Comparison of ENCODE assay signal across 8 cellular contexts in genomic region chr11:3840289-3840869, GRCh38. TPM values are rescaled to one million over a fixed set of nuclear protein-coding genes. Genes with fewer than 3 reads are reported as not detected.
A peak's percentile ranks its signal among the peaks of the same experiment; 100 is the strongest.
DNase-seq lines count a peak whose midpoint lies in the region; ATAC-seq and TF ChIP-seq lines count a peak whose summit lies in the region.

No MANE protein-coding gene starts in this region.

- H3K27me3 Mint-ChIP-seq in WTC11 (ENCODE audit: low read depth) (peaks cover 9% of the 10 kb centered on the region), naive B cell (no peaks in the 10 kb centered on the region)
- H3K27me3 Mint-ChIP-seq in effector memory CD8-positive, alpha-beta T cell, result no peaks in the 10 kb centered on the region

- POLR2A ChIA-PET in WTC11 (lab: Charles Lee), result interaction anchor here (0.6 to 2.5 kb wide), 4 partner anchors 14 to 237 kb away, joined by 3 to 17 read pairs (median 4); partner anchors contain the start of gene STIM1

- DNase-seq in BE2C (no peak), HFF-Myc (ENCODE audit: extremely low read depth, low read depth) (no peak), WTC11 (ENCODE audit: low spot score) (no peak), naive B cell (no peak), DMS153 treated with DMSO at 0.1 percent for 48 hours (lab: John Stamatoyannopoulos, UW; ENCODE audit: unreplicated experiment) (no peak)
- DNase-seq in effector memory CD8-positive, alpha-beta T cell, result peak in 1 of 3 experiments; percentile 22

- ATAC-seq in WTC11 (peak; percentile 23), naive B cell (ENCODE audit: low read depth in 2 of 2) (no peak), GM19023 (IDR thresholded peaks at IDR 0.05; ENCODE audit: unreplicated experiment) (no peak), HG03196 (IDR thresholded peaks at IDR 0.05; ENCODE audit: unreplicated experiment) (no peak)
- ATAC-seq in effector memory CD8-positive, alpha-beta T cell (replicated peaks), result no peak

- no peaks in the 10 kb centered on the region for H3K36me3 ChIP-seq in BE2C

- no peaks in the 10 kb centered on the region for H3K9me3 ChIP-seq in BE2C

- peak overlapping the region; percentile 36; the same call in 1 of the 2 replicates for H3K27ac Mint-ChIP-seq in WTC11
- H3K27ac Mint-ChIP-seq in effector memory CD8-positive, alpha-beta T cell, result peak overlapping the region; percentile 94 to 95
- H3K27ac Mint-ChIP-seq in naive B cell, result peak overlapping the region; percentile 90 to 99 (median 98)

- no peaks in the 10 kb centered on the region for H3K4me1 ChIP-seq in BE2C

- CTCF ChIA-PET in WTC11 (lab: Charles Lee), result interaction anchor here (0.6 to 7.2 kb wide), 18 partner anchors 10 to 348 kb away, joined by 3 to 165 read pairs (median 7); partner anchors contain the start of genes NUP98, PGAP2 and STIM1

- H3K4me3 Mint-ChIP-seq in WTC11 (peak overlapping the region; percentile 82), naive B cell (peak overlapping the region; percentile 74 to 98 (median 95))
- peak overlapping the region; percentile 88 for H3K4me3 Mint-ChIP-seq in effector memory CD8-positive, alpha-beta T cell

- peaks cover 45% of the 10 kb centered on the region for H3K4me1 Mint-ChIP-seq in WTC11
- H3K4me1 Mint-ChIP-seq in effector memory CD8-positive, alpha-beta T cell (ENCODE audit: low read depth in 2 of 2), result peaks cover 37 to 44% of the 10 kb centered on the region in 2 donors
- peaks cover 42 to 60% (median 55%) of the 10 kb centered on the region in 3 donors for H3K4me1 Mint-ChIP-seq in naive B cell

- TF ChIP-seq CTCF in BE2C (IDR thresholded peaks at IDR 0.05; ENCODE audit: low read depth, low read length) (no peak), HFF-Myc (IDR thresholded peaks at IDR 0.05; ENCODE audit: low read depth, low read length, missing control alignments) (no peak), WTC11 (IDR thresholded peaks at IDR 0.05) (no peak)

- peak overlapping the region; percentile 65 for H3K4me3 ChIP-seq in BE2C (ENCODE audit: low read depth, low read length)
- peak overlapping the region; percentile 81 for H3K4me3 ChIP-seq in HFF-Myc (replicated peaks; ENCODE audit: low read depth, low read length)

- H3K9me3 Mint-ChIP-seq in WTC11 (no peaks in the 10 kb centered on the region), naive B cell (no peaks in the 10 kb centered on the region)
- H3K9me3 Mint-ChIP-seq in effector memory CD8-positive, alpha-beta T cell, result no peaks in the 10 kb centered on the region

- no peaks in the 10 kb centered on the region for H3K27me3 ChIP-seq in BE2C

- H3K36me3 Mint-ChIP-seq in WTC11, result no peaks in the 10 kb centered on the region
- H3K36me3 Mint-ChIP-seq in effector memory CD8-positive, alpha-beta T cell (ENCODE audit: insufficient read depth), result peaks cover 57% of the 10 kb centered on the region
- H3K36me3 Mint-ChIP-seq in naive B cell, result peaks cover 0 to 5% of the 10 kb centered on the region in 2 donors

TF ChIP-seq in WTC11, 78 proteins besides CTCF, POLR2A, EP300 and RAD21 (continues in another document):
- TF ChIP-seq ZNF219 (CRISPR knock-in tag; IDR thresholded peaks at IDR 0.05; ENCODE audit: borderline replicate concordance) (no peak), E2F5 (CRISPR knock-in tag; IDR thresholded peaks at IDR 0.05) (no peak), NR2C2 (CRISPR knock-in tag; IDR thresholded peaks at IDR 0.05) (no peak), ZNF317 (CRISPR knock-in tag; IDR thresholded peaks at IDR 0.05; ENCODE audit: borderline replicate concordance, low read depth) (no peak), KAT7 (CRISPR knock-in tag; IDR thresholded peaks at IDR 0.05; ENCODE audit: borderline replicate concordance) (no peak), ZBTB21 (CRISPR knock-in tag; IDR thresholded peaks at IDR 0.05; ENCODE audit: borderline replicate concordance) (no peak), RORB (CRISPR knock-in tag; IDR thresholded peaks at IDR 0.05) (no peak), ARID4B (CRISPR knock-in tag; IDR thresholded peaks at IDR 0.05; ENCODE audit: borderline replicate concordance) (peak; percentile 11; the same call in 1 of the 2 replicates), TEAD4 (CRISPR knock-in tag; IDR thresholded peaks at IDR 0.05) (no peak), ZNF232 (CRISPR knock-in tag; IDR thresholded peaks at IDR 0.05) (no peak), PRRX2 (CRISPR knock-in tag; IDR thresholded peaks at IDR 0.05) (no peak), FOXP1 (CRISPR knock-in tag; IDR thresholded peaks at IDR 0.05; ENCODE audit: borderline replicate concordance) (0 out of 2 replicates have a peak, but pooled peaks have one; percentile 4)
- TF ChIP-seq, protein P1, sequence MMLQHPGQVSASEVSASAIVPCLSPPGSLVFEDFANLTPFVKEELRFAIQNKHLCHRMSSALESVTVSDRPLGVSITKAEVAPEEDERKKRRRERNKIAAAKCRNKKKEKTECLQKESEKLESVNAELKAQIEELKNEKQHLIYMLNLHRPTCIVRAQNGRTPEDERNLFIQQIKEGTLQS (CRISPR knock-in tag; conservative IDR thresholded peaks at IDR 0.05), result no peak
- TF ChIP-seq, protein P2, sequence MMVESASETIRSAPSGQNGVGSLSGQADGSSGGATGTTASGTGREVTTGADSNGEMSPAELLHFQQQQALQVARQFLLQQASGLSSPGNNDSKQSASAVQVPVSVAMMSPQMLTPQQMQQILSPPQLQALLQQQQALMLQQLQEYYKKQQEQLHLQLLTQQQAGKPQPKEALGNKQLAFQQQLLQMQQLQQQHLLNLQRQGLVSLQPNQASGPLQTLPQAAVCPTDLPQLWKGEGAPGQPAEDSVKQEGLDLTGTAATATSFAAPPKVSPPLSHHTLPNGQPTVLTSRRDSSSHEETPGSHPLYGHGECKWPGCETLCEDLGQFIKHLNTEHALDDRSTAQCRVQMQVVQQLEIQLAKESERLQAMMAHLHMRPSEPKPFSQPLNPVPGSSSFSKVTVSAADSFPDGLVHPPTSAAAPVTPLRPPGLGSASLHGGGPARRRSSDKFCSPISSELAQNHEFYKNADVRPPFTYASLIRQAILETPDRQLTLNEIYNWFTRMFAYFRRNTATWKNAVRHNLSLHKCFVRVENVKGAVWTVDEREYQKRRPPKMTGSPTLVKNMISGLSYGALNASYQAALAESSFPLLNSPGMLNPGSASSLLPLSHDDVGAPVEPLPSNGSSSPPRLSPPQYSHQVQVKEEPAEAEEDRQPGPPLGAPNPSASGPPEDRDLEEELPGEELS (CRISPR knock-in tag; IDR thresholded peaks at IDR 0.05), result no peak

RNA-seq across cellular contexts. Expression of gene RHOG, which starts 0.4 kb away (rescaled TPM):
- polyA plus RNA-seq in BE2C (2012; ENCODE audit: insufficient read depth, insufficient read length, low read depth), result 130 TPM
- 28.8 to 33.6 TPM (median 28.8 TPM) in 3 replicates for total RNA-seq in WTC11 (2021)
- 100 to 1,000 TPM in 5 of 6 donors, 10 to 100 TPM in 1; 88.9 to 144 (median 117) TPM for polyA plus RNA-seq in naive B cell (ENCODE audit: low read depth in 6 of 6)

RNA-seq across cellular contexts. Expression of gene STIM1, which starts 15.1 kb away (rescaled TPM):
- polyA plus RNA-seq in BE2C (2012; ENCODE audit: insufficient read depth, insufficient read length, low read depth), result 29.2 TPM
- total RNA-seq in WTC11 (2021), result 17.0 to 18.0 TPM (median 17.4 TPM) in 3 replicates
- polyA plus RNA-seq in naive B cell (ENCODE audit: low read depth in 6 of 6), result 10 to 100 TPM; 29.1 to 51.9 (median 35.0) TPM

RNA-seq across cellular contexts. Expression of gene PGAP2, which starts 32.0 kb away (rescaled TPM):
- polyA plus RNA-seq in BE2C (2012; ENCODE audit: insufficient read depth, insufficient read length, low read depth), result 9.8 TPM
- total RNA-seq in WTC11 (2021), result 38.2 to 43.0 TPM (median 40.7 TPM) in 3 replicates
- polyA plus RNA-seq in naive B cell (ENCODE audit: low read depth in 6 of 6), result 10 to 100 TPM; 16.6 to 29.1 (median 19.3) TPM

RNA-seq across cellular contexts. Expression of gene NUP98, which starts 43.0 kb away (rescaled TPM):
- 36.4 TPM for polyA plus RNA-seq in BE2C (2012; ENCODE audit: insufficient read depth, insufficient read length, low read depth)
- 81.3 to 91.4 TPM (median 81.4 TPM) in 3 replicates for total RNA-seq in WTC11 (2021)
- polyA plus RNA-seq in naive B cell (ENCODE audit: low read depth in 6 of 6), result 10 to 100 TPM; 29.4 to 57.0 (median 38.7) TPM

Comparison
In these comparisons a context has a peak if more than half of its experiments do, and no peak if none do; other contexts are left out.
1. H3K27ac Mint-ChIP-seq: peak in every context shown above with its lines; median percentile 98 in naive B cell; 94 in effector memory CD8-positive, alpha-beta T cell; 36 in WTC11.